In genomic region chr10:16944081-16944922, GRCh38 we compare ENCODE assay signal across 1 cellular context.
TF ChIP-seq lines count a peak whose summit lies in the region.

No MANE protein-coding gene starts in this region.

TF ChIP-seq in GM23338, 12 proteins besides CTCF, POLR2A, EP300 and RAD21 (continued from another document):
- TF ChIP-seq ETS1 (IDR thresholded peaks at IDR 0.05) (no peak), ZNF462 (CRISPR knock-in tag; IDR thresholded peaks at IDR 0.05) (no peak), STAT1 (IDR thresholded peaks at IDR 0.05; ENCODE audit: unreplicated experiment) (no peak), ZNF114 (CRISPR knock-in tag; IDR thresholded peaks at IDR 0.05) (no peak)
